Comparison of ENCODE assay signal across 22 cellular contexts in genomic region chr20:5220334-5221077, GRCh38.
"Had no signal": no experiment of that assay in that cellular context is flagged by ENCODE, and none has a peak within 500 bp of the region (broad histone marks: within the 10 kb centered on the region; RNA-seq: fewer than 3 reads in every experiment).

No MANE protein-coding gene starts in this region.

- H3K4me1 ChIP-seq: breast epithelium, esophagus squamous epithelium, thyroid gland had no signal

- H3K27ac ChIP-seq: breast epithelium, esophagus squamous epithelium, gastrocnemius medialis, heart right ventricle, thyroid gland had no signal

- H3K9me3 ChIP-seq: breast epithelium, esophagus squamous epithelium, gastrocnemius medialis, heart right ventricle, thyroid gland had no signal

- FAIRE-seq: endothelial cell of umbilical vein, islet of Langerhans, TTC549, urothelium cell line had no signal

- H3K36me3 ChIP-seq: breast epithelium, esophagus squamous epithelium, gastrocnemius medialis, thyroid gland had no signal

- H3K4me3 ChIP-seq: breast epithelium, esophagus squamous epithelium, gastrocnemius medialis, heart right ventricle, thyroid gland had no signal

- ATAC-seq: activated CD8-positive, alpha-beta T cell treated with anti-CD3 and anti-CD28 coated beads, Interleukin-2, amount 10 ng/mL, durations not matched to agents 7 days and 5 days; gastrocnemius medialis; heart right ventricle; naive thymus-derived CD8-positive, alpha-beta T cell; stimulated activated naive B cell treated with anti-CD40 and anti-IgM and Interleukin-4, amounts not matched to agents 10 μg/mL and 1 μg/mL and 100 μg/mL, for 72 hours; T-helper 17 cell had no signal

- H3K27me3 ChIP-seq: breast epithelium, esophagus squamous epithelium, gastrocnemius medialis, heart right ventricle, thyroid gland had no signal

- DNase-seq: activated B cell treated with CpG ODN at 0.5 μM for 24 hours; activated CD8-positive, alpha-beta memory T cell treated with anti-CD3 and anti-CD28 coated beads, Interleukin-2, amount 50 U/mL, for 48 hours; activated CD8-positive, alpha-beta T cell treated with anti-CD3 and anti-CD28 coated beads, Interleukin-2, amount 10 ng/mL, durations not matched to agents 7 days and 5 days; activated gamma-delta T cell treated with Interleukin-2 at 50 U/mL for 16 hours; anterior cingulate cortex; cerebellar nuclear complex; effector CD8-positive, alpha-beta T cell; esophagus squamous epithelium; gastrocnemius medialis; heart right ventricle; naive thymus-derived CD8-positive, alpha-beta T cell; posterior cingulate gyrus; retina; stimulated activated CD4-positive, alpha-beta T cell treated with anti-CD3 and anti-CD28 coated beads, Interleukin-12 subunit alpha, Interleukin-12 subunit beta, amount 100 ng/mL, for 4 hours; stimulated activated naive B cell treated with anti-CD40 and anti-IgM and Interleukin-4, amounts not matched to agents 10 μg/mL and 1 μg/mL and 100 μg/mL, for 72 hours; T-helper 17 cell; thyroid gland had no signal
